Comparison of ENCODE assay signal across 1 cellular context in the genomic region with DNA sequence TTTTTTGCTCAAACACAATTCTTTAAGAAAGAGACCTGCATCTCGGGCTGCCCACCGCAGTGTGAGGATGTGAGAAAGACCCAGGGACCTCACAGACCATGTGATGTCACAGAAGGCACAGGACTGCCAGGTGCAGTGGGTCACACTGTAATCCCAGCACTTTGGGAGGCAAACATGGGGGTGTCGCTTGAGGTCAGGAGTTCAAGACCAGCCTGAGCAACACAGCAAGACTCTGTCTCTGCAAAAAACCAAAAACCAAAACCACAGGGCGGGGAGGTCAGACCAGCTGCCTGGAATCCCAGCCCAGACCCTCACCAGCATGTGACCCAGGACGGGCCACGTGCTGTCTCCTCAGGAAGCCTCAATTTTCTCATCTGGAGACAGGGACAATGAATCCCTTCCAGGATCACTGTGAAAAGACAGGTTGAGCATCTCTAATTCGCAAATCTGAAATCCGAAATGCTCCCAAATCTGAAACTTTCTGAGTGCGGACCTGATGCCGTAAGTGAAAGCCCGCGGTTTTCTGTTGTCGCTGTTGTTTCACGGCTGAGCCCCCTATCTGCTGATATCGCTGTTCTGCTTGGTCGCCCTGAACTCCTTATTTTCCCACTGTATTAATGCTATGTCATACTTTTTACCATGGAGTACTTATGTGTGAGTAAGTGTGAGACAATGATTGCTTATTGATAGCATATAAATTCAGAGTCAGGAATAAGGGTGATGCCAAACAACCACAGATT.
TF ChIP-seq lines count a peak whose summit lies in the region.

No MANE protein-coding gene starts in this region.

TF ChIP-seq in GM23338, 12 proteins besides CTCF, POLR2A, EP300 and RAD21:
- TF ChIP-seq JUNB (IDR thresholded peaks at IDR 0.05; ENCODE audit: unreplicated experiment) = no peak
- TF ChIP-seq CREB1 (CRISPR knock-in tag; IDR thresholded peaks at IDR 0.05; ENCODE audit: low read depth) = no peak
- no peak for TF ChIP-seq NANOG (IDR thresholded peaks at IDR 0.05; ENCODE audit: borderline replicate concordance)
- no peak for TF ChIP-seq STAT1 (IDR thresholded peaks at IDR 0.05; ENCODE audit: unreplicated experiment)
- no peak for TF ChIP-seq ZNF331 (CRISPR knock-in tag; IDR thresholded peaks at IDR 0.05; ENCODE audit: low read depth)
- TF ChIP-seq ZNF114 (CRISPR knock-in tag; IDR thresholded peaks at IDR 0.05) = no peak
- TF ChIP-seq, protein P1, sequence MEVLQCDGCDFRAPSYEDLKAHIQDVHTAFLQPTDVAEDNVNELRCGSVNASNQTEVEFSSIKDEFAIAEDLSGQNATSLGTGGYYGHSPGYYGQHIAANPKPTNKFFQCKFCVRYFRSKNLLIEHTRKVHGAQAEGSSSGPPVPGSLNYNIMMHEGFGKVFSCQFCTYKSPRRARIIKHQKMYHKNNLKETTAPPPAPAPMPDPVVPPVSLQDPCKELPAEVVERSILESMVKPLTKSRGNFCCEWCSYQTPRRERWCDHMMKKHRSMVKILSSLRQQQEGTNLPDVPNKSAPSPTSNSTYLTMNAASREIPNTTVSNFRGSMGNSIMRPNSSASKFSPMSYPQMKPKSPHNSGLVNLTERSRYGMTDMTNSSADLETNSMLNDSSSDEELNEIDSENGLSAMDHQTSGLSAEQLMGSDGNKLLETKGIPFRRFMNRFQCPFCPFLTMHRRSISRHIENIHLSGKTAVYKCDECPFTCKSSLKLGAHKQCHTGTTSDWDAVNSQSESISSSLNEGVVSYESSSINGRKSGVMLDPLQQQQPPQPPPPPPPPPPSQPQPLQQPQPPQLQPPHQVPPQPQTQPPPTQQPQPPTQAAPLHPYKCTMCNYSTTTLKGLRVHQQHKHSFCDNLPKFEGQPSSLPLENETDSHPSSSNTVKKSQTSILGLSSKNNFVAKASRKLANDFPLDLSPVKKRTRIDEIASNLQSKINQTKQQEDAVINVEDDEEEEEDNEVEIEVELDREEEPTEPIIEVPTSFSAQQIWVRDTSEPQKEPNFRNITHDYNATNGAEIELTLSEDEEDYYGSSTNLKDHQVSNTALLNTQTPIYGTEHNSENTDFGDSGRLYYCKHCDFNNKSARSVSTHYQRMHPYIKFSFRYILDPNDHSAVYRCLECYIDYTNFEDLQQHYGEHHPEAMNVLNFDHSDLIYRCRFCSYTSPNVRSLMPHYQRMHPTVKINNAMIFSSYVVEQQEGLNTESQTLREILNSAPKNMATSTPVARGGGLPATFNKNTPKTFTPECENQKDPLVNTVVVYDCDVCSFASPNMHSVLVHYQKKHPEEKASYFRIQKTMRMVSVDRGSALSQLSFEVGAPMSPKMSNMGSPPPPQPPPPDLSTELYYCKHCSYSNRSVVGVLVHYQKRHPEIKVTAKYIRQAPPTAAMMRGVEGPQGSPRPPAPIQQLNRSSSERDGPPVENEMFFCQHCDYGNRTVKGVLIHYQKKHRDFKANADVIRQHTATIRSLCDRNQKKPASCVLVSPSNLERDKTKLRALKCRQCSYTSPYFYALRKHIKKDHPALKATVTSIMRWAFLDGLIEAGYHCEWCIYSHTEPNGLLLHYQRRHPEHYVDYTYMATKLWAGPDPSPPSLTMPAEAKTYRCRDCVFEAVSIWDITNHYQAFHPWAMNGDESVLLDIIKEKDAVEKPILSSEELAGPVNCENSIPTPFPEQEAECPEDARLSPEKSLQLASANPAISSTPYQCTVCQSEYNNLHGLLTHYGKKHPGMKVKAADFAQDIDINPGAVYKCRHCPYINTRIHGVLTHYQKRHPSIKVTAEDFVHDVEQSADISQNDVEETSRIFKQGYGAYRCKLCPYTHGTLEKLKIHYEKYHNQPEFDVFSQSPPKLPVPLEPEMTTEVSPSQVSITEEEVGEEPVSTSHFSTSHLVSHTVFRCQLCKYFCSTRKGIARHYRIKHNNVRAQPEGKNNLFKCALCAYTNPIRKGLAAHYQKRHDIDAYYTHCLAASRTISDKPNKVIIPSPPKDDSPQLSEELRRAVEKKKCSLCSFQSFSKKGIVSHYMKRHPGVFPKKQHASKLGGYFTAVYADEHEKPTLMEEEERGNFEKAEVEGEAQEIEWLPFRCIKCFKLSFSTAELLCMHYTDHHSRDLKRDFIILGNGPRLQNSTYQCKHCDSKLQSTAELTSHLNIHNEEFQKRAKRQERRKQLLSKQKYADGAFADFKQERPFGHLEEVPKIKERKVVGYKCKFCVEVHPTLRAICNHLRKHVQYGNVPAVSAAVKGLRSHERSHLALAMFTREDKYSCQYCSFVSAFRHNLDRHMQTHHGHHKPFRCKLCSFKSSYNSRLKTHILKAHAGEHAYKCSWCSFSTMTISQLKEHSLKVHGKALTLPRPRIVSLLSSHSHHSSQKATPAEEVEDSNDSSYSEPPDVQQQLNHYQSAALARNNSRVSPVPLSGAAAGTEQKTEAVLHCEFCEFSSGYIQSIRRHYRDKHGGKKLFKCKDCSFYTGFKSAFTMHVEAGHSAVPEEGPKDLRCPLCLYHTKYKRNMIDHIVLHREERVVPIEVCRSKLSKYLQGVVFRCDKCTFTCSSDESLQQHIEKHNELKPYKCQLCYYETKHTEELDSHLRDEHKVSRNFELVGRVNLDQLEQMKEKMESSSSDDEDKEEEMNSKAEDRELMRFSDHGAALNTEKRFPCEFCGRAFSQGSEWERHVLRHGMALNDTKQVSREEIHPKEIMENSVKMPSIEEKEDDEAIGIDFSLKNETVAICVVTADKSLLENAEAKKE (CRISPR knock-in tag; IDR thresholded peaks at IDR 0.05) = no peak
- TF ChIP-seq, protein P2, sequence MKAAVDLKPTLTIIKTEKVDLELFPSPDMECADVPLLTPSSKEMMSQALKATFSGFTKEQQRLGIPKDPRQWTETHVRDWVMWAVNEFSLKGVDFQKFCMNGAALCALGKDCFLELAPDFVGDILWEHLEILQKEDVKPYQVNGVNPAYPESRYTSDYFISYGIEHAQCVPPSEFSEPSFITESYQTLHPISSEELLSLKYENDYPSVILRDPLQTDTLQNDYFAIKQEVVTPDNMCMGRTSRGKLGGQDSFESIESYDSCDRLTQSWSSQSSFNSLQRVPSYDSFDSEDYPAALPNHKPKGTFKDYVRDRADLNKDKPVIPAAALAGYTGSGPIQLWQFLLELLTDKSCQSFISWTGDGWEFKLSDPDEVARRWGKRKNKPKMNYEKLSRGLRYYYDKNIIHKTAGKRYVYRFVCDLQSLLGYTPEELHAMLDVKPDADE (IDR thresholded peaks at IDR 0.05) = no peak
- TF ChIP-seq, protein P3, sequence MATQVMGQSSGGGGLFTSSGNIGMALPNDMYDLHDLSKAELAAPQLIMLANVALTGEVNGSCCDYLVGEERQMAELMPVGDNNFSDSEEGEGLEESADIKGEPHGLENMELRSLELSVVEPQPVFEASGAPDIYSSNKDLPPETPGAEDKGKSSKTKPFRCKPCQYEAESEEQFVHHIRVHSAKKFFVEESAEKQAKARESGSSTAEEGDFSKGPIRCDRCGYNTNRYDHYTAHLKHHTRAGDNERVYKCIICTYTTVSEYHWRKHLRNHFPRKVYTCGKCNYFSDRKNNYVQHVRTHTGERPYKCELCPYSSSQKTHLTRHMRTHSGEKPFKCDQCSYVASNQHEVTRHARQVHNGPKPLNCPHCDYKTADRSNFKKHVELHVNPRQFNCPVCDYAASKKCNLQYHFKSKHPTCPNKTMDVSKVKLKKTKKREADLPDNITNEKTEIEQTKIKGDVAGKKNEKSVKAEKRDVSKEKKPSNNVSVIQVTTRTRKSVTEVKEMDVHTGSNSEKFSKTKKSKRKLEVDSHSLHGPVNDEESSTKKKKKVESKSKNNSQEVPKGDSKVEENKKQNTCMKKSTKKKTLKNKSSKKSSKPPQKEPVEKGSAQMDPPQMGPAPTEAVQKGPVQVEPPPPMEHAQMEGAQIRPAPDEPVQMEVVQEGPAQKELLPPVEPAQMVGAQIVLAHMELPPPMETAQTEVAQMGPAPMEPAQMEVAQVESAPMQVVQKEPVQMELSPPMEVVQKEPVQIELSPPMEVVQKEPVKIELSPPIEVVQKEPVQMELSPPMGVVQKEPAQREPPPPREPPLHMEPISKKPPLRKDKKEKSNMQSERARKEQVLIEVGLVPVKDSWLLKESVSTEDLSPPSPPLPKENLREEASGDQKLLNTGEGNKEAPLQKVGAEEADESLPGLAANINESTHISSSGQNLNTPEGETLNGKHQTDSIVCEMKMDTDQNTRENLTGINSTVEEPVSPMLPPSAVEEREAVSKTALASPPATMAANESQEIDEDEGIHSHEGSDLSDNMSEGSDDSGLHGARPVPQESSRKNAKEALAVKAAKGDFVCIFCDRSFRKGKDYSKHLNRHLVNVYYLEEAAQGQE (IDR thresholded peaks at IDR 0.05; ENCODE audit: unreplicated experiment) = no peak
- TF ChIP-seq EZH2phosphoT487 (IDR thresholded peaks at IDR 0.05; ENCODE audit: unreplicated experiment) = no peak
- TF ChIP-seq POLR2AphosphoS5 (IDR thresholded peaks at IDR 0.05; ENCODE audit: low read depth) = no peak
TF ChIP-seq in GM23338: peak in this region for 0.
